ENCODE assay signal across 28 cellular contexts in genomic region chr15:33393552-33393951, GRCh38.
"Had no signal": no experiment of that assay in that cellular context is flagged by ENCODE, and none has a peak within 500 bp of the region (broad histone marks: within the 10 kb centered on the region; RNA-seq: fewer than 3 reads in every experiment).

No MANE protein-coding gene starts in this region.

- H3K4me1 Mint-ChIP-seq: stimulated activated effector memory CD8-positive, alpha-beta T cell treated with anti-CD3 and anti-CD28 coated beads, Interleukin-12 subunit alpha, Interleukin-12 subunit beta, amount 100 ng/mL, for 72 hours; stimulated activated memory B cell treated with anti-CD40 and anti-IgM and Interleukin-4, amounts not matched to agents 10 μg/mL and 1 μg/mL and 100 μg/mL, for 72 hours; stimulated activated naive B cell treated with anti-CD40 and anti-IgM and Interleukin-4, amounts not matched to agents 10 μg/mL and 1 μg/mL and 100 μg/mL, for 72 hours; stimulated activated naive CD8-positive, alpha-beta T cell treated with anti-CD3 and anti-CD28 coated beads, Interleukin-15, amount 100 ng/mL, for 72 hours had no signal

- H3K27me3 ChIP-seq: stomach, suprapubic skin, testis, thyroid gland, tibial artery, tibial nerve, transverse colon, upper lobe of left lung, upper lobe of right lung, uterus, vagina had no signal

- H3K36me3 ChIP-seq: stomach, suprapubic skin, thoracic aorta, thyroid gland, tibial artery, tibial nerve, transverse colon, upper lobe of left lung, upper lobe of right lung, uterus, vagina had no signal

- H3K9me3 ChIP-seq: stomach, suprapubic skin, testis, thoracic aorta, thyroid gland, tibial artery, tibial nerve, transverse colon, upper lobe of left lung, upper lobe of right lung, uterus, vagina had no signal

- H3K27ac ChIP-seq: stomach, suprapubic skin, testis, thoracic aorta, thyroid gland, tibial artery, tibial nerve, transverse colon, upper lobe of left lung, upper lobe of right lung, uterus, vagina had no signal

- H3K4me3 ChIP-seq: stomach, suprapubic skin, testis, thoracic aorta, thyroid gland, tibial artery, tibial nerve, transverse colon, upper lobe of left lung, upper lobe of right lung, uterus, vagina had no signal

- H3K4me1 ChIP-seq: stomach, suprapubic skin, testis, thyroid gland, tibial artery, tibial nerve, transverse colon, upper lobe of left lung, upper lobe of right lung, uterus, vagina had no signal

- H3K9me3 Mint-ChIP-seq: stimulated activated memory B cell treated with anti-CD40 and anti-IgM and Interleukin-4, amounts not matched to agents 10 μg/mL and 1 μg/mL and 100 μg/mL, for 72 hours; stimulated activated naive B cell treated with anti-CD40 and anti-IgM and Interleukin-4, amounts not matched to agents 10 μg/mL and 1 μg/mL and 100 μg/mL, for 72 hours; stimulated activated naive CD8-positive, alpha-beta T cell treated with anti-CD3 and anti-CD28 coated beads, Interleukin-15, amount 100 ng/mL, for 72 hours; stimulated activated naive CD8-positive, alpha-beta T cell treated with anti-CD3 and anti-CD28 coated beads, Interleukin-15, Interleukin-2, amounts not matched to agents 100 ng/mL and 50 ng/mL, for 24 hours; type B pancreatic cell had no signal

- H3K4me3 Mint-ChIP-seq: stimulated activated effector memory CD8-positive, alpha-beta T cell treated with anti-CD3 and anti-CD28 coated beads, Interleukin-12 subunit alpha, Interleukin-12 subunit beta, amount 100 ng/mL, for 72 hours; stimulated activated memory B cell treated with anti-CD40 and anti-IgM and Interleukin-4, amounts not matched to agents 10 μg/mL and 1 μg/mL and 100 μg/mL, for 72 hours; stimulated activated naive B cell treated with anti-CD40 and anti-IgM and Interleukin-4, amounts not matched to agents 10 μg/mL and 1 μg/mL and 100 μg/mL, for 72 hours; stimulated activated naive CD8-positive, alpha-beta T cell treated with anti-CD3 and anti-CD28 coated beads, Interleukin-15, amount 100 ng/mL, for 72 hours; stimulated activated naive CD8-positive, alpha-beta T cell treated with anti-CD3 and anti-CD28 coated beads, Interleukin-15, Interleukin-2, amounts not matched to agents 100 ng/mL and 50 ng/mL, for 24 hours; type B pancreatic cell had no signal

- H3K27ac Mint-ChIP-seq: stimulated activated effector memory CD8-positive, alpha-beta T cell treated with anti-CD3 and anti-CD28 coated beads, Interleukin-12 subunit alpha, Interleukin-12 subunit beta, amount 100 ng/mL, for 72 hours; stimulated activated memory B cell treated with anti-CD40 and anti-IgM and Interleukin-4, amounts not matched to agents 10 μg/mL and 1 μg/mL and 100 μg/mL, for 72 hours; stimulated activated naive B cell treated with anti-CD40 and anti-IgM and Interleukin-4, amounts not matched to agents 10 μg/mL and 1 μg/mL and 100 μg/mL, for 72 hours; stimulated activated naive CD8-positive, alpha-beta T cell treated with anti-CD3 and anti-CD28 coated beads, Interleukin-15, amount 100 ng/mL, for 72 hours; stimulated activated naive CD8-positive, alpha-beta T cell treated with anti-CD3 and anti-CD28 coated beads, Interleukin-15, Interleukin-2, amounts not matched to agents 100 ng/mL and 50 ng/mL, for 24 hours; type B pancreatic cell had no signal

- DNase-seq: stimulated activated CD4-positive, alpha-beta T cell treated with anti-CD3 and anti-CD28 coated beads, Interleukin-2, amount 100 ng/mL, for 48 hours; stimulated activated CD4-positive, alpha-beta T cell treated with anti-CD3 and anti-CD28 coated beads, Interleukin-4, amount 100 ng/mL, for 1 hour; stimulated activated CD4-positive, alpha-beta T cell treated with anti-CD3 and anti-CD28 coated beads, Interleukin-4, amount 100 ng/mL, for 24 hours; stimulated activated CD4-positive, alpha-beta T cell treated with anti-CD3 and anti-CD28 coated beads, Interleukin-4, amount 100 ng/mL, for 4 hours; stimulated activated CD8-positive, alpha-beta memory T cell treated with anti-CD3 and anti-CD28 coated beads, Interleukin-4, amount 100 ng/mL, for 48 hours; stimulated activated naive B cell treated with anti-CD40 and anti-IgM and Interleukin-4, amounts not matched to agents 10 μg/mL and 1 μg/mL and 100 μg/mL, for 72 hours; stimulated activated naive CD4-positive, alpha-beta T cell; stimulated activated naive CD4-positive, alpha-beta T cell treated with Interleukin-2 at 50 U/mL for 16 hours; stimulated activated naive CD8-positive, alpha-beta T cell treated with anti-CD3 and anti-CD28 coated beads, Interleukin-15, amount 100 ng/mL, for 72 hours; stimulated activated naive CD8-positive, alpha-beta T cell treated with anti-CD3 and anti-CD28 coated beads, Interleukin-15, Interleukin-2, amounts not matched to agents 100 U/mL and 50 U/mL, for 24 hours; stomach; substantia nigra; testis; thyroid gland; tibial artery; transverse colon; trophoblast cell; upper lobe of left lung; upper lobe of right lung; uterus had no signal

- ATAC-seq: stimulated activated effector memory CD8-positive, alpha-beta T cell treated with anti-CD3 and anti-CD28 coated beads, Interleukin-12 subunit alpha, Interleukin-12 subunit beta, amount 100 ng/mL, for 72 hours; stimulated activated memory B cell treated with anti-CD40 and anti-IgM and Interleukin-4, amounts not matched to agents 10 μg/mL and 1 μg/mL and 100 μg/mL, for 72 hours; stimulated activated naive B cell treated with anti-CD40 and anti-IgM and Interleukin-4, amounts not matched to agents 10 μg/mL and 1 μg/mL and 100 μg/mL, for 72 hours; stimulated activated naive CD8-positive, alpha-beta T cell treated with anti-CD3 and anti-CD28 coated beads, Interleukin-15, amount 100 ng/mL, for 72 hours; stimulated activated naive CD8-positive, alpha-beta T cell treated with anti-CD3 and anti-CD28 coated beads, Interleukin-15, Interleukin-2, amounts not matched to agents 100 U/mL and 50 U/mL, for 24 hours; upper lobe of right lung had no signal

- H3K36me3 Mint-ChIP-seq: stimulated activated effector memory CD8-positive, alpha-beta T cell treated with anti-CD3 and anti-CD28 coated beads, Interleukin-12 subunit alpha, Interleukin-12 subunit beta, amount 100 ng/mL, for 72 hours; stimulated activated memory B cell treated with anti-CD40 and anti-IgM and Interleukin-4, amounts not matched to agents 10 μg/mL and 1 μg/mL and 100 μg/mL, for 72 hours; stimulated activated naive B cell treated with anti-CD40 and anti-IgM and Interleukin-4, amounts not matched to agents 10 μg/mL and 1 μg/mL and 100 μg/mL, for 72 hours; type B pancreatic cell had no signal

- H3K27me3 Mint-ChIP-seq: stimulated activated memory B cell treated with anti-CD40 and anti-IgM and Interleukin-4, amounts not matched to agents 10 μg/mL and 1 μg/mL and 100 μg/mL, for 72 hours; stimulated activated naive B cell treated with anti-CD40 and anti-IgM and Interleukin-4, amounts not matched to agents 10 μg/mL and 1 μg/mL and 100 μg/mL, for 72 hours had no signal
